In the genomic region with DNA sequence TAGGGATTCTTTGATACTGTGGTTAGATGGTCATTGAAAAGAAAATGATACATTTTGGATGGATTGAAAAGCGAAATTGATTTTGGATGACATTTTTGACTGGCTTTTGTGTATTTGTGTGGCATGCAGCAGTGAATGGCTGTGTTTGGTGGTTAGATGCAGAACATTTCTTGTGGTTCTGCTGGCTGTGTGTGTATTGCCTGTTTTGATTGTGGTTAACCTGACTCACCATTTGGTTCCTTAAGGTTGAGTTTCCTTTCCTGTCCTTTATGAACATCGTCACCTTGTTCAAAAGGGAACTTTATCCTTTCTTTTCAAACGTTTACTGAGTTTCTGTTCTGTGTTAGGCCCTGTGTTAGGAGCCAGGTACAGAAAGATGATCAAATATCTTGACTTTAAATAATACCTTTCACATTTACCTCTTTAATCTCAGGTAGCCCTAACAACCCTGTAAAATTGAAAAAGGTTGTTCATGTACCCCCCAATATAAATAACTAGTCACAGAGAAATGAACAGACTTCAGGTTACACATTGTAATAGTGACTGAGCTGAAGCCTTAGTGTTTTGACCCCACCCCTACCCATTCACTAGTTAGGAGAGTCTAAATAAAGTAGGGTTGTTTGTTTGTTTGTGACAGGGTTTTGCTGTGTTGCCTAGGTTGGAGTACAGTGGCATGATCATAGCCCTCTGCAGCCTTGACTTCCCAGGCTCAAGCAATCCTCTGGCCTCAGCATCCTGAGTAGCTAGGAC, we compare ENCODE assay signal across 8 cellular contexts. TPM values are rescaled to one million over a fixed set of nuclear protein-coding genes. Genes with fewer than 3 reads are reported as not detected.
DNase-seq lines count a peak whose midpoint lies in the region; ATAC-seq, FAIRE-seq and TF ChIP-seq lines count a peak whose summit lies in the region.

No MANE protein-coding gene starts in this region.

- TF ChIP-seq CTCF in kidney epithelial cell (IDR thresholded peaks at IDR 0.05; ENCODE audit: insufficient read depth, low read length, poor library complexity, severe bottlenecking) (no peak), gastrocnemius medialis (IDR thresholded peaks at IDR 0.05 in 4 of 5, conservative IDR thresholded peaks at IDR 0.05 in 1 of 5) (no peak), nephron progenitor cell (IDR thresholded peaks at IDR 0.05) (no peak)

- H3K36me3 ChIP-seq in kidney epithelial cell (ENCODE audit: control insufficient read depth, insufficient read depth, low read length) (no peaks in the 10 kb centered on the region), gastrocnemius medialis (no peaks in the 10 kb centered on the region)

- ATAC-seq in HG02981 (IDR thresholded peaks at IDR 0.05; ENCODE audit: unreplicated experiment) (peak; percentile 59), gastrocnemius medialis (no peak)

- H3K36me3 Mint-ChIP-seq in nephron progenitor cell (ENCODE audit: low read depth), result peaks cover 2% of the 10 kb centered on the region

- peaks cover 14 to 34% of the 10 kb centered on the region in 2 donors for H3K4me1 ChIP-seq in gastrocnemius medialis

- no peak overlapping the region for H3K27ac ChIP-seq in gastrocnemius medialis

- in situ Hi-C loops in gastrocnemius medialis (cut with MboI; ENCODE audit: low sequenced_read_pairs in 4 of 4), result no loop called here

- intact Hi-C loops in gastrocnemius medialis (cut with DNase I; ENCODE audit: low total_unique reads), result no loop called here

- no peak for TF ChIP-seq POLR2A in GM12892 (IDR thresholded peaks at IDR 0.05; ENCODE audit: low read depth, low read length)
- TF ChIP-seq POLR2A in gastrocnemius medialis (IDR thresholded peaks at IDR 0.05), result no peak

- H3K4me3 ChIP-seq in kidney epithelial cell (ENCODE audit: low read depth, low read length) (no peak overlapping the region), gastrocnemius medialis (no peak overlapping the region)

- peaks cover 36% of the 10 kb centered on the region for H3K4me1 Mint-ChIP-seq in nephron progenitor cell

- FAIRE-seq in GM12892 (lab: Jason Lieb, UNC), result peak; percentile 56

- H3K4me3 Mint-ChIP-seq in nephron progenitor cell, result no peak overlapping the region

- H3K27ac Mint-ChIP-seq in nephron progenitor cell, result no peak overlapping the region

- DNase-seq in GM12892 (ENCODE audit: insufficient read length), result no peak
- DNase-seq in activated CD4-positive, alpha-beta T cell treated with anti-CD3 and anti-CD28 coated beads for 48 hours, result peak; percentile 46
- DNase-seq in kidney epithelial cell (ENCODE audit: low read depth), result peak; percentile 76
- no peak for DNase-seq in gastrocnemius medialis
- no peak for DNase-seq in DMS53 (lab: John Stamatoyannopoulos, UW)
- DNase-seq in nephron progenitor cell, result no peak
- DNase-seq in iPS-NIHi7 (ENCODE audit: extremely low spot score), result no peak

- H3K9me3 Mint-ChIP-seq in nephron progenitor cell, result no peaks in the 10 kb centered on the region

- no peaks in the 10 kb centered on the region for H3K9me3 ChIP-seq in gastrocnemius medialis

- peaks cover 3% of the 10 kb centered on the region for H3K27me3 Mint-ChIP-seq in nephron progenitor cell (ENCODE audit: low read depth, poor library complexity)

- no peaks in the 10 kb centered on the region for H3K27me3 ChIP-seq in kidney epithelial cell (ENCODE audit: control insufficient read depth, insufficient read depth, low read length)
- no peaks in the 10 kb centered on the region for H3K27me3 ChIP-seq in gastrocnemius medialis

RNA-seq across cellular contexts. Expression of gene ANKS1A, which starts 23.8 kb away (rescaled TPM):
- 2.4 TPM for polyA plus RNA-seq in GM12892 (2012; ENCODE audit: missing spikeins)
- total RNA-seq in kidney epithelial cell (18.1 and 20.2 TPM in 2 replicates), gastrocnemius medialis (1 to 10 TPM; 5.3 to 8.6 (median 7.0) TPM)

RNA-seq across cellular contexts. Expression of gene TAF11, which starts 25.0 kb away (rescaled TPM):
- 38.1 TPM for polyA plus RNA-seq in GM12892 (2012; ENCODE audit: missing spikeins)
- total RNA-seq in kidney epithelial cell (22.5 and 27.5 TPM in 2 replicates), gastrocnemius medialis (10 to 100 TPM; 23.2 to 32.6 (median 24.0) TPM)

Comparison
In these comparisons a context has a peak if more than half of its experiments do, and no peak if none do; other contexts are left out.
1. DNase-seq: peak in activated CD4-positive, alpha-beta T cell treated with anti-CD3 and anti-CD28 coated beads for 48 hours (single experiment) and kidney epithelial cell (single experiment); none in GM12892 (single experiment), gastrocnemius medialis (0 of 2), DMS53 (single experiment), nephron progenitor cell (single experiment) and iPS-NIHi7 (single experiment).